In genomic region chr2:29110916-29111315, GRCh38 we compare ENCODE assay signal across 1 cellular context.
TF ChIP-seq lines count a peak whose summit lies in the region.

No MANE protein-coding gene starts in this region.

TF ChIP-seq in GM12878, 131 proteins besides CTCF, POLR2A, EP300 and RAD21 (continued from another document):
- no peak for TF ChIP-seq IRF5 (IDR thresholded peaks at IDR 0.05; ENCODE audit: borderline replicate concordance)
- TF ChIP-seq TCF7 (IDR thresholded peaks at IDR 0.05; ENCODE audit: borderline replicate concordance): no peak
- TF ChIP-seq, protein P1, sequence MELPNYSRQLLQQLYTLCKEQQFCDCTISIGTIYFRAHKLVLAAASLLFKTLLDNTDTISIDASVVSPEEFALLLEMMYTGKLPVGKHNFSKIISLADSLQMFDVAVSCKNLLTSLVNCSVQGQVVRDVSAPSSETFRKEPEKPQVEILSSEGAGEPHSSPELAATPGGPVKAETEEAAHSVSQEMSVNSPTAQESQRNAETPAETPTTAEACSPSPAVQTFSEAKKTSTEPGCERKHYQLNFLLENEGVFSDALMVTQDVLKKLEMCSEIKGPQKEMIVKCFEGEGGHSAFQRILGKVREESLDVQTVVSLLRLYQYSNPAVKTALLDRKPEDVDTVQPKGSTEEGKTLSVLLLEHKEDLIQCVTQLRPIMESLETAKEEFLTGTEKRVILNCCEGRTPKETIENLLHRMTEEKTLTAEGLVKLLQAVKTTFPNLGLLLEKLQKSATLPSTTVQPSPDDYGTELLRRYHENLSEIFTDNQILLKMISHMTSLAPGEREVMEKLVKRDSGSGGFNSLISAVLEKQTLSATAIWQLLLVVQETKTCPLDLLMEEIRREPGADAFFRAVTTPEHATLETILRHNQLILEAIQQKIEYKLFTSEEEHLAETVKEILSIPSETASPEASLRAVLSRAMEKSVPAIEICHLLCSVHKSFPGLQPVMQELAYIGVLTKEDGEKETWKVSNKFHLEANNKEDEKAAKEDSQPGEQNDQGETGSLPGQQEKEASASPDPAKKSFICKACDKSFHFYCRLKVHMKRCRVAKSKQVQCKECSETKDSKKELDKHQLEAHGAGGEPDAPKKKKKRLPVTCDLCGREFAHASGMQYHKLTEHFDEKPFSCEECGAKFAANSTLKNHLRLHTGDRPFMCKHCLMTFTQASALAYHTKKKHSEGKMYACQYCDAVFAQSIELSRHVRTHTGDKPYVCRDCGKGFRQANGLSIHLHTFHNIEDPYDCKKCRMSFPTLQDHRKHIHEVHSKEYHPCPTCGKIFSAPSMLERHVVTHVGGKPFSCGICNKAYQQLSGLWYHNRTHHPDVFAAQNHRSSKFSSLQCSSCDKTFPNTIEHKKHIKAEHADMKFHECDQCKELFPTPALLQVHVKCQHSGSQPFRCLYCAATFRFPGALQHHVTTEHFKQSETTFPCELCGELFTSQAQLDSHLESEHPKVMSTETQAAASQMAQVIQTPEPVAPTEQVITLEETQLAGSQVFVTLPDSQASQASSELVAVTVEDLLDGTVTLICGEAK (IDR thresholded peaks at IDR 0.05; ENCODE audit: borderline replicate concordance): no peak; the same call in 1 of the 2 replicates
- no peak for TF ChIP-seq TCF3 (IDR thresholded peaks at IDR 0.05; ENCODE audit: borderline replicate concordance, insufficient read depth, low read depth, low read length)
- TF ChIP-seq TBL1XR1 (IDR thresholded peaks at IDR 0.05; ENCODE audit: low read depth, low read length): no peak
- no peak for TF ChIP-seq SMC3 (IDR thresholded peaks at IDR 0.05; ENCODE audit: borderline replicate concordance, low read length)
- no peak for TF ChIP-seq KLF5 (IDR thresholded peaks at IDR 0.05; ENCODE audit: partially characterized antibody)
- TF ChIP-seq BCL11A (IDR thresholded peaks at IDR 0.05; ENCODE audit: low read depth, low read length): 0 out of 2 replicates have a peak, but pooled peaks have one; percentile 23
- TF ChIP-seq IKZF1 (conservative IDR thresholded peaks at IDR 0.05): no peak; the same call in 1 of the 2 replicates
- TF ChIP-seq ZNF622 (IDR thresholded peaks at IDR 0.05): no peak
- TF ChIP-seq KAT2A (conservative IDR thresholded peaks at IDR 0.05; ENCODE audit: control insufficient read depth, low read depth, low read length): no peak
- TF ChIP-seq YY1 (IDR thresholded peaks at IDR 0.05; ENCODE audit: low read depth, low read length): no peak
- peak; percentile 32; the same call in 1 of the 2 replicates for TF ChIP-seq ZBED1 (IDR thresholded peaks at IDR 0.05; ENCODE audit: borderline replicate concordance)
- TF ChIP-seq SRF (IDR thresholded peaks at IDR 0.05; ENCODE audit: low read depth in 2 of 2, low read length in 2 of 2): no peak
- TF ChIP-seq HDGF (IDR thresholded peaks at IDR 0.05): no peak
- TF ChIP-seq FOXM1 (IDR thresholded peaks at IDR 0.05; ENCODE audit: low read depth, low read length): no peak
- TF ChIP-seq STAT1 (conservative IDR thresholded peaks at IDR 0.05): no peak
- peak; percentile 57; the same call in 1 of the 2 replicates for TF ChIP-seq BACH1 (IDR thresholded peaks at IDR 0.05; ENCODE audit: borderline replicate concordance)
- TF ChIP-seq SUPT20H (IDR thresholded peaks at IDR 0.05; ENCODE audit: borderline replicate concordance, control insufficient read depth, low read depth, low read length): no peak
- no peak for TF ChIP-seq RBBP5 (conservative IDR thresholded peaks at IDR 0.05)
- TF ChIP-seq KDM1A (IDR thresholded peaks at IDR 0.05; ENCODE audit: borderline replicate concordance): no peak
- TF ChIP-seq HDAC6 (IDR thresholded peaks at IDR 0.05; ENCODE audit: unreplicated experiment): no peak
- TF ChIP-seq SREBF1 (IDR thresholded peaks at IDR 0.05; ENCODE audit: low read length): no peak
- TF ChIP-seq ETV6 (conservative IDR thresholded peaks at IDR 0.05 in 1 of 2, IDR thresholded peaks at IDR 0.05 in 1 of 2; ENCODE audit: borderline replicate concordance in 1 of 2, low read depth in 1 of 2): peak in 1 of 2 experiments; percentile 37; a peak in 1 of 4 replicates
- TF ChIP-seq SUZ12 (IDR thresholded peaks at IDR 0.05; ENCODE audit: unreplicated experiment): no peak
- TF ChIP-seq SPI1 (IDR thresholded peaks at IDR 0.05; ENCODE audit: borderline replicate concordance, insufficient read depth, low read depth, low read length): no peak
- TF ChIP-seq CHD2 (IDR thresholded peaks at IDR 0.05; ENCODE audit: borderline replicate concordance, low read depth, low read length): no peak
- no peak for TF ChIP-seq CUX1 (IDR thresholded peaks at IDR 0.05; ENCODE audit: insufficient replicate concordance, low read depth, low read length)
- no peak for TF ChIP-seq BMI1 (IDR thresholded peaks at IDR 0.05; ENCODE audit: borderline replicate concordance)
- TF ChIP-seq STAT3 (IDR thresholded peaks at IDR 0.05; ENCODE audit: low read depth, low read length): no peak
- TF ChIP-seq MEF2B (IDR thresholded peaks at IDR 0.05; ENCODE audit: partially characterized antibody, poor library complexity, severe bottlenecking): no peak
- peak; percentile 32 to 37; a peak in 2 of 4 replicates for TF ChIP-seq IKZF2 (IDR thresholded peaks at IDR 0.05)
- no peak for TF ChIP-seq NFIC (IDR thresholded peaks at IDR 0.05; ENCODE audit: low read depth, low read length)
- no peak for TF ChIP-seq ZSCAN29 (IDR thresholded peaks at IDR 0.05)
- TF ChIP-seq NR2F1 (conservative IDR thresholded peaks at IDR 0.05): no peak
- peak in 1 of 2 experiments; percentile 23; a peak in 1 of 4 replicates for TF ChIP-seq BHLHE40 (IDR thresholded peaks at IDR 0.05; ENCODE audit: borderline replicate concordance in 1 of 2, low read depth in 2 of 2, low read length in 1 of 2)
- no peak for TF ChIP-seq NBN (IDR thresholded peaks at IDR 0.05)
- TF ChIP-seq NR2C2 (IDR thresholded peaks at IDR 0.05; ENCODE audit: borderline replicate concordance, control insufficient read depth, insufficient read length, low read depth): no peak
- TF ChIP-seq CREM (IDR thresholded peaks at IDR 0.05; ENCODE audit: low read depth): 0 out of 2 replicates have a peak, but pooled peaks have one; percentile 6
- no peak for TF ChIP-seq PML (IDR thresholded peaks at IDR 0.05; ENCODE audit: low read length)
- no peak for TF ChIP-seq CBFB (IDR thresholded peaks at IDR 0.05; ENCODE audit: low read depth)
- no peak for TF ChIP-seq POU2F2 (IDR thresholded peaks at IDR 0.05; ENCODE audit: borderline replicate concordance, low read depth, low read length)
